Comparison of ENCODE assay signal across 10 cellular contexts in the genomic region with DNA sequence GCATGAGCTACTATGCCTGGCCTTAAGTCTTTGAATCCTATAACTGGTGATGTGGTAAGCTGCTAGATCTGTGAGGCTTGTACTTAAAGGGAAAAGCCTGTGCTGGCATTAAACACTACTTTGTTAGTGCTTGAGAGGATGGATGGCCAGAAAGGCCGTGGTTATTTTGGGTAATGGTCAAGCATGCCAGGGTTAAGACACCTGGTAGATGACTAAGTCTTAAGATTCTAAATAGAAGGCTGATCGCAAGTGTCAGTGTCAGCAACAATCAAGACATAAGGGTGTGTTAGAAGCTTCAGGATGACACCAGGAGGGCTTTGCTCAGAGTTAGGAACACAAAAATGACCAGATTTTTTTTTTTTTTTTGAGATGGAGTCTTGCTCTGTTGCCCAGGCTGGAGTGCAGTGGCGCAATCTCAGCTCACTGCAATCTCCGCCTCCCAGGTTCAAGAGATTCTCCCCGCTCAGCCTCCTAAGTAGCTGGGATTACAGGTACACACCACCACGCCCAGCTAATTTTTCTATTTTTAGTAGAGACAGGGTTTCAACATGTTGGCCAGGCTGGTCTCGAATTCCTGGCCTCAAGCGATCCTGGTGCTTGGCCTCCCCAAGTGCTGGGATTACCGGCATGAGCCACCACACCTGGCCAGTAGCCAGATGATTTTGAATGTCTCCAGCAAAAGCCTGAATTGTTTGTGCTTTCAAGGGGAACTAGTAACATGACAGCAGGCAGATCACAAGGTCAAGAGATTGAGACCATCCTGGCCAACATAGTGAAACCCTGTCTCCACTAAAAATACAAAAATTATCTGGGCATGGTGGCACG. TPM values are rescaled to one million over a fixed set of nuclear protein-coding genes. Genes with fewer than 3 reads are reported as not detected.
"Had no signal": no experiment of that assay in that cellular context is flagged by ENCODE, and none has a peak within 500 bp of the region (broad histone marks: within the 10 kb centered on the region; RNA-seq: fewer than 3 reads in every experiment).

No MANE protein-coding gene starts in this region.

RNA-seq across cellular contexts. Expression of a gene that starts 41.7 kb away (rescaled TPM):
- total RNA-seq: hepatocyte, left ventricle myocardium inferior, lower leg skin, progenitor cell of endocrine pancreas, pulmonary artery endothelial cell, right cardiac atrium, spleen, subcutaneous adipose tissue, suprapubic skin, thoracic aorta had no signal
- polyA plus RNA-seq: hepatocyte had no signal
